Comparison of ENCODE assay signal across 13 cellular contexts in the genomic region with DNA sequence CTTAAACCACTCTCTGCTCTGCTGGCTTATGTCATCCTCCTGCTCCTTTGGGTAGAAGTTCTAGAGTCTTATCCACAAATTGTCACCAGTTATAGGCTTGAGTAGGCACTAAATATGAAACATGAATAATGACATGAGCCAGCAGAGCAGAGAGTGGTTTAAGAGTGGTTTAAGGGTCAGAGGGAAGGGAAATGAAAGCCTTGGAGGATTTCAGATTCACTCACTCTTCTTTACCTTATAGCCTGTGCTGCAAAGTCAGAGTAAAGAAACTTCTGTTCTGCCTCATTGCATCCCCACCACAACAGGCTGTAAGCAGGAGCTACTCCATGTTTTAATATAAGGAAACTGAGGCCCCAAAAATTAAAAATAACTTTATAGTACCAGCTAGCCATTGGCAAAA.
A peak's percentile ranks its signal among the peaks of the same experiment; 100 is the strongest.
DNase-seq lines count a peak whose midpoint lies in the region; ATAC-seq lines count a peak whose summit lies in the region.
"Had no signal": no experiment of that assay in that cellular context is flagged by ENCODE, and none has a peak within 500 bp of the region (broad histone marks: within the 10 kb centered on the region; RNA-seq: fewer than 3 reads in every experiment).

No MANE protein-coding gene starts in this region.

- no peaks in the 10 kb centered on the region for H3K36me3 Mint-ChIP-seq in activated CD4-positive, alpha-beta T cell treated with anti-CD3 and anti-CD28 coated beads, Interleukin-2, amount 10 ng/mL, durations not matched to agents 7 days and 5 days (ENCODE audit: low read depth)
- H3K36me3 Mint-ChIP-seq: naive thymus-derived CD4-positive, alpha-beta T cell had no signal

- H3K27ac Mint-ChIP-seq in activated CD4-positive, alpha-beta T cell treated with anti-CD3 and anti-CD28 coated beads, Interleukin-2, amount 10 ng/mL, durations not matched to agents 7 days and 5 days, result no peak overlapping the region
- H3K27ac Mint-ChIP-seq: naive thymus-derived CD4-positive, alpha-beta T cell had no signal

- peaks cover 5% of the 10 kb centered on the region for H3K9me3 Mint-ChIP-seq in activated CD4-positive, alpha-beta T cell treated with anti-CD3 and anti-CD28 coated beads, Interleukin-2, amount 10 ng/mL, durations not matched to agents 7 days and 5 days

- no peaks in the 10 kb centered on the region for H3K27me3 Mint-ChIP-seq in activated CD4-positive, alpha-beta T cell treated with anti-CD3 and anti-CD28 coated beads, Interleukin-2, amount 10 ng/mL, durations not matched to agents 7 days and 5 days

- peaks cover 19% of the 10 kb centered on the region for H3K4me1 Mint-ChIP-seq in activated CD4-positive, alpha-beta T cell treated with anti-CD3 and anti-CD28 coated beads, Interleukin-2, amount 10 ng/mL, durations not matched to agents 7 days and 5 days

- ATAC-seq in GM19023 (IDR thresholded peaks at IDR 0.05; ENCODE audit: unreplicated experiment) (peak; percentile 91), GM21825 (IDR thresholded peaks at IDR 0.05; ENCODE audit: unreplicated experiment) (peak; percentile 97), HG03196 (IDR thresholded peaks at IDR 0.05; ENCODE audit: unreplicated experiment) (peak; percentile 89)
- ATAC-seq: naive thymus-derived CD4-positive, alpha-beta T cell had no signal

- in situ Hi-C loops in Caki2 (cut with HindIII; ENCODE audit: low pct_unique_long_range_greater_than_20kb, low sequenced_read_pairs), result no loop called here

- DNase-seq in Caki2 (ENCODE audit: low read depth) (peak; percentile 17), T1000 (lab: John Stamatoyannopoulos, UW) (no peak), DMS53 (lab: John Stamatoyannopoulos, UW) (no peak)
- DNase-seq in stimulated activated CD4-positive, alpha-beta T cell treated with anti-CD3 and anti-CD28 coated beads, Interleukin-2, amount 100 ng/mL, for 24 hours, result no peak
- DNase-seq in activated CD4-positive, alpha-beta T cell treated with anti-CD3 and anti-CD28 coated beads, Interleukin-2, amount 10 ng/mL, durations not matched to agents 7 days and 5 days, result no peak
- DNase-seq: activated T-cell treated with anti-CD3 and anti-CD28 coated beads, Interleukin-2, amount 50 U/mL, for 4 hours; DND-41; HCEC 1CT; naive thymus-derived CD4-positive, alpha-beta T cell; sigmoid colon had no signal

- CTCF ChIA-PET in activated CD4-positive, alpha-beta T cell treated with anti-CD3 and anti-CD28 coated beads, Interleukin-2, amount 10 ng/mL, durations not matched to agents 7 days and 5 days (lab: Charles Lee), result no interaction called here

- POLR2A ChIA-PET in activated CD4-positive, alpha-beta T cell treated with anti-CD3 and anti-CD28 coated beads, Interleukin-2, amount 10 ng/mL, durations not matched to agents 7 days and 5 days (lab: Charles Lee), result no interaction called here

- no peak overlapping the region for H3K4me3 Mint-ChIP-seq in activated CD4-positive, alpha-beta T cell treated with anti-CD3 and anti-CD28 coated beads, Interleukin-2, amount 10 ng/mL, durations not matched to agents 7 days and 5 days
- H3K4me3 Mint-ChIP-seq: activated T-cell treated with anti-CD3 and anti-CD28 coated beads, Interleukin-2, amount 50 U/mL, for 4 hours; naive thymus-derived CD4-positive, alpha-beta T cell had no signal
